ENCODE assay signal across 27 cellular contexts in genomic region chr20:25723975-25724374, GRCh38.
"Had no signal": no experiment of that assay in that cellular context is flagged by ENCODE, and none has a peak within 500 bp of the region (broad histone marks: within the 10 kb centered on the region; RNA-seq: fewer than 3 reads in every experiment).

No MANE protein-coding gene starts in this region.

- DNase-seq: stimulated activated CD4-positive, alpha-beta T cell treated with anti-CD3 and anti-CD28 coated beads, Interleukin-2, amount 100 ng/mL, for 48 hours; stimulated activated CD4-positive, alpha-beta T cell treated with anti-CD3 and anti-CD28 coated beads, Interleukin-4, amount 100 ng/mL, for 1 hour; stimulated activated CD4-positive, alpha-beta T cell treated with anti-CD3 and anti-CD28 coated beads, Interleukin-4, amount 100 ng/mL, for 24 hours; stimulated activated CD4-positive, alpha-beta T cell treated with anti-CD3 and anti-CD28 coated beads, Interleukin-4, amount 100 ng/mL, for 4 hours; stimulated activated CD8-positive, alpha-beta memory T cell treated with anti-CD3 and anti-CD28 coated beads, Interleukin-4, amount 100 ng/mL, for 48 hours; stimulated activated naive B cell treated with anti-CD40 and anti-IgM and Interleukin-4, amounts not matched to agents 10 μg/mL and 1 μg/mL and 100 μg/mL, for 72 hours; stimulated activated naive CD4-positive, alpha-beta T cell; stimulated activated naive CD4-positive, alpha-beta T cell treated with Interleukin-2 at 50 U/mL for 16 hours; stimulated activated naive CD8-positive, alpha-beta T cell treated with anti-CD3 and anti-CD28 coated beads, Interleukin-15, amount 100 ng/mL, for 72 hours; stimulated activated naive CD8-positive, alpha-beta T cell treated with anti-CD3 and anti-CD28 coated beads, Interleukin-15, Interleukin-2, amounts not matched to agents 100 U/mL and 50 U/mL, for 24 hours; stomach; substantia nigra; testis; thyroid gland; tibial artery; transverse colon; trophoblast cell; upper lobe of left lung; upper lobe of right lung; uterus had no signal

- H3K9me3 ChIP-seq: thyroid gland, vagina had no signal

- H3K27me3 ChIP-seq: stomach, suprapubic skin, testis, thyroid gland, tibial artery, tibial nerve, transverse colon, upper lobe of left lung, upper lobe of right lung, uterus, vagina had no signal

- ATAC-seq: stimulated activated effector memory CD8-positive, alpha-beta T cell treated with anti-CD3 and anti-CD28 coated beads, Interleukin-12 subunit alpha, Interleukin-12 subunit beta, amount 100 ng/mL, for 72 hours; stimulated activated memory B cell treated with anti-CD40 and anti-IgM and Interleukin-4, amounts not matched to agents 10 μg/mL and 1 μg/mL and 100 μg/mL, for 72 hours; stimulated activated naive B cell treated with anti-CD40 and anti-IgM and Interleukin-4, amounts not matched to agents 10 μg/mL and 1 μg/mL and 100 μg/mL, for 72 hours; stimulated activated naive CD8-positive, alpha-beta T cell treated with anti-CD3 and anti-CD28 coated beads, Interleukin-15, amount 100 ng/mL, for 72 hours; stimulated activated naive CD8-positive, alpha-beta T cell treated with anti-CD3 and anti-CD28 coated beads, Interleukin-15, Interleukin-2, amounts not matched to agents 100 U/mL and 50 U/mL, for 24 hours; upper lobe of right lung had no signal

- H3K4me3 ChIP-seq: stomach, suprapubic skin, testis, thoracic aorta, thyroid gland, tibial artery, tibial nerve, transverse colon, upper lobe of left lung, upper lobe of right lung, uterus, vagina had no signal

- H3K4me1 ChIP-seq: testis, thyroid gland, tibial artery, tibial nerve, transverse colon, upper lobe of right lung, uterus, vagina had no signal

- H3K27ac ChIP-seq: stomach, suprapubic skin, testis, thoracic aorta, thyroid gland, tibial artery, tibial nerve, transverse colon, upper lobe of left lung, upper lobe of right lung, uterus, vagina had no signal

- FAIRE-seq: urothelium cell line had no signal

- H3K36me3 ChIP-seq: suprapubic skin, thyroid gland, transverse colon, upper lobe of left lung, upper lobe of right lung, uterus, vagina had no signal
